8 cellular contexts compared by ENCODE assay signal in the genomic region with DNA sequence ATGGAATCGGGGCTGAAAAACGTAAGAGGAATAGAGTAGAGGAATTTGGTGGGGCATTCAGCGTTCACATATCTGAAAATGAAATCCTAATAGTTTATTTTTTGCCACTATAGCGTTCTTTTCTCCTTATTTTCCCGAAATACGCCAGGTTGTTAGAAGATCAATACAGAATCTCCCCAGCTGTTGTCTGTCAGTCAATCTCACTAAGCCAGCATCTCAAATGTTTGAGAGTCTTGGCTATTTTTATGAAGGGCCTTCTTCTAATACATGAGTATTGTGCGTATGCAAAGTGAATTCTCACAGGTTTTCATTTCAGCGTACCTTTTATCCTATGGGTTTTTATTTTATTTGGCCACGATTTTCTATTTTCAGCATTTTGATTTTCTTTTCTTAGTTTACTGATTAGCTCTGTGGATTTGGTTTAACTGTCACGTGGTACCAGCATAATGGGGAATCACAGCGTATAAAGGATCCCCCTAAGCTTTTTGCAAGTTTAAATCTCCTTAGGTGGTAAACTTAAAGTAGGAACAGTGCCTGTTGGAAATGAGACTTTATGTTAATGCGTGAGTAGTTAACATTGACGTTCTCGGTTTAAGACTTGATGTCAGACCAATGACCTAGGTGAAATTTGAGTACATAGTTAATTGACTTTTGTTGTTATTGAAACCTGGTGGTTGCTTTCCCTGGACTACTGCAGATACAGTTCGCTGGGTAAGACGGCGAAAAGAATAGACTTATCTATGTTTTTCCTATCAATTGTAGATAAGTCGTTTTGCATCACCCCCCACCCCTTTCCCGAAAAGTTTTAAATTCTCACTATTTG. TPM values are rescaled to one million over a fixed set of nuclear protein-coding genes. Genes with fewer than 3 reads are reported as not detected.
DNase-seq lines count a peak whose midpoint lies in the region; TF ChIP-seq lines count a peak whose summit lies in the region.

No MANE protein-coding gene starts in this region.

- H3K4me3 ChIP-seq in CD4-positive, alpha-beta memory T cell (ENCODE audit: low read length in 2 of 2) = peak overlapping the region; percentile 77 to 98
- peak overlapping the region; percentile 97 for H3K4me3 ChIP-seq in MG63
- peak overlapping the region; percentile 84 for H3K4me3 ChIP-seq in colonic mucosa
- peak overlapping the region; percentile 94 to 95 for H3K4me3 ChIP-seq in muscle layer of duodenum (ENCODE audit: low read depth in 1 of 2, low read length in 2 of 2)

- H3K27me3 Mint-ChIP-seq in CD4-positive, alpha-beta memory T cell = no peaks in the 10 kb centered on the region

- no peaks in the 10 kb centered on the region for H3K9me3 Mint-ChIP-seq in CD4-positive, alpha-beta memory T cell

- peak overlapping the region in 1 of 2 donors; percentile 78 for H3K9ac ChIP-seq in colonic mucosa (ENCODE audit: low read depth in 2 of 2, low read length in 2 of 2)

- peak overlapping the region; percentile 91 to 97 (median 96) for H3K4me3 Mint-ChIP-seq in CD4-positive, alpha-beta memory T cell

- intact Hi-C loops in CD4-positive, alpha-beta memory T cell (cut with micrococcal nuclease) = loop anchor here (2.0 to 10.0 kb wide), 3 partner anchors 1309 to 1881 kb away; partner anchors contain the start of genes MRPL47, NDUFB5 and PIK3CA
- intact Hi-C loops in colonic mucosa (cut with DNase I) (no loop called here), head of caudate nucleus (cut with DNase I) (loop anchor here (2.0 kb wide), 1 partner anchor 75 kb away; the partner anchor contains the start of gene DNAJC19)

- H3K36me3 ChIP-seq in CD4-positive, alpha-beta memory T cell (ENCODE audit: insufficient read depth, low read length) = no peaks in the 10 kb centered on the region
- H3K36me3 ChIP-seq in MG63 (peaks cover 39% of the 10 kb centered on the region), colonic mucosa (no peaks in the 10 kb centered on the region), muscle layer of duodenum (ENCODE audit: control insufficient read depth in 1 of 2, insufficient read depth in 2 of 2, low read length in 2 of 2) (peaks cover 0 to 4% of the 10 kb centered on the region in 2 donors)

- no peak for TF ChIP-seq CTCF in colonic mucosa (IDR thresholded peaks at IDR 0.05)

- peaks cover 61% of the 10 kb centered on the region for H3K4me1 ChIP-seq in CD4-positive, alpha-beta memory T cell (ENCODE audit: insufficient read depth, low read length)
- H3K4me1 ChIP-seq in colonic mucosa (peaks cover 3% of the 10 kb centered on the region), muscle layer of duodenum (ENCODE audit: control insufficient read depth in 1 of 2, insufficient read depth in 2 of 2, low read length in 2 of 2) (peaks cover 5 to 26% of the 10 kb centered on the region in 2 donors)

- no peaks in the 10 kb centered on the region for H3K9me3 ChIP-seq in CD4-positive, alpha-beta memory T cell (ENCODE audit: control insufficient read depth in 1 of 2, low read length in 2 of 2)
- H3K9me3 ChIP-seq in MG63 (no peaks in the 10 kb centered on the region), colonic mucosa (no peaks in the 10 kb centered on the region), muscle layer of duodenum (ENCODE audit: control insufficient read depth in 1 of 2, low read length in 2 of 2) (no peaks in the 10 kb centered on the region)

- POLR2A ChIA-PET in CD4-positive, alpha-beta memory T cell (lab: Charles Lee; ENCODE audit: partially characterized antibody) = interaction anchor here (1.3 to 4.0 kb wide), 4 partner anchors 17 to 312 kb away, joined by 3 to 35 read pairs (median 10); partner anchors contain the start of genes DNAJC19 and TTC14

- H3K27me3 ChIP-seq in CD4-positive, alpha-beta memory T cell (ENCODE audit: insufficient read depth, low read length) = no peaks in the 10 kb centered on the region
- H3K27me3 ChIP-seq in MG63 (no peaks in the 10 kb centered on the region), colonic mucosa (no peaks in the 10 kb centered on the region), muscle layer of duodenum (ENCODE audit: low read depth, low read length) (no peaks in the 10 kb centered on the region)

- H3K36me3 Mint-ChIP-seq in CD4-positive, alpha-beta memory T cell = peaks cover 7 to 43% of the 10 kb centered on the region in 2 donors

- peaks cover 44 to 77% (median 62%) of the 10 kb centered on the region in 4 donors for H3K4me1 Mint-ChIP-seq in CD4-positive, alpha-beta memory T cell

- DNase-seq in CD4-positive, alpha-beta memory T cell = no peak
- DNase-seq in MG63 (no peak), colonic mucosa (no peak), DMS53 (lab: John Stamatoyannopoulos, UW) (no peak), cerebellar cortex (ENCODE audit: low spot score) (no peak), NCI-H128 (lab: John Stamatoyannopoulos, UW; ENCODE audit: unreplicated experiment) (no peak), head of caudate nucleus (no peak)

- H3K27ac Mint-ChIP-seq in CD4-positive, alpha-beta memory T cell = peak overlapping the region; percentile 95 to 99 (median 98)

- CTCF ChIA-PET in CD4-positive, alpha-beta memory T cell (lab: Charles Lee; ENCODE audit: partially characterized antibody) = interaction anchor here (1.4 to 2.9 kb wide), 5 partner anchors 21 to 312 kb away, joined by 3 to 14 read pairs (median 7); partner anchors contain the start of genes DNAJC19 and TTC14

- peak overlapping the region; percentile 98 for H3K27ac ChIP-seq in CD4-positive, alpha-beta memory T cell (ENCODE audit: low read depth, low read length)
- H3K27ac ChIP-seq in colonic mucosa (no peak overlapping the region), muscle layer of duodenum (ENCODE audit: low read length) (peak overlapping the region; percentile 91)

RNA-seq across cellular contexts. Expression of gene FXR1, which starts 1.3 kb away (rescaled TPM):
- 100 to 1,000 TPM; 131 TPM for total RNA-seq in CD4-positive, alpha-beta memory T cell
- 10 to 100 TPM; 44.9 to 52.5 TPM for polyA plus RNA-seq in CD4-positive, alpha-beta memory T cell
- total RNA-seq in MG63 (2014; rRNA removed; shearing (Covaris generic); ENCODE audit: low replicate concordance) = 145 and 234 TPM in 2 replicates
- 10 to 100 TPM; 74.5 to 80.3 TPM for total RNA-seq in colonic mucosa
